1 cellular context compared by ENCODE assay signal in the genomic region with DNA sequence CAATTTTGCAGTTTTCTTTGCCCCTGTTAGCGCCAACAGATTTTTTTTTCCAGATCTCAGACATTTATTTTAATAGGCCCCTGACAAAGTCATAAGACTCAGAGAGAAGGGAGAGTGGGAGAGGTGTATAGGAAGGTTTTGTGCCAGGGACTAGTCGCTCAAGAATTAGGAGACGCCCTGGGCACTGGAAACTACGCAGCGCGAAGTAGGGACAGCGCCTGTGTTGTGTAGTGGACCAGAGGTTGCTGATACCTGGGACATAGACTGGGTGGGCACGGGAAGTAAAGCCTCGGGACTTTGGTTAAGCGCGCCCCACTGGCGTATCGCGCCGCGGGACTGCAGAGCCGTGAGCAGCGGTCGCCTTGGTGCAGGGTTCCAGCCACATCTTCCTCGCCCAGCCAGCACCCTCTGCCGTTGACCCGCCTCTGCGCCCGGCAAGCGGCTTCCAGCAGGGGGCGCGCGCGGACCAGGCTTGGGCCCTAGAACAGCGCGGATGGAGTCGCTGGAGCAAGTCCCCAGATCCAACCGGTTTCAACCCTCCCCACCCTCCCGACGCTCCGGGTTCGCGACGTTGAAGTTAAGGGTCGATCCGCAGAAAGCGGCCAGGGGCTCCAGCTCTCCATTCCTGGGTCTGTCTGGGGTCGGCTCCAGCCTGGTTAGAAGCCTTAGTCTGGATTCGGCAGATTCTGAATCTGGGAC.
TF ChIP-seq lines count a peak whose summit lies in the region.

No MANE protein-coding gene starts in this region.

TF ChIP-seq in H1, 55 proteins besides CTCF, POLR2A, EP300 and RAD21:
- TF ChIP-seq CTBP2 (IDR thresholded peaks at IDR 0.05; ENCODE audit: borderline replicate concordance, insufficient read depth, insufficient read length, low read length) (no peak), HDAC2 (IDR thresholded peaks at IDR 0.05; ENCODE audit: borderline replicate concordance in 1 of 2, low read depth in 2 of 2, low read length in 2 of 2) (no peak), ASH2L (IDR thresholded peaks at IDR 0.05; ENCODE audit: low read length) (peak; percentile 26), GABPA (IDR thresholded peaks at IDR 0.05; ENCODE audit: borderline replicate concordance, insufficient read depth, low read length) (peak; percentile 73; the same call in 1 of the 2 replicates), SP2 (IDR thresholded peaks at IDR 0.05; ENCODE audit: low read length) (no peak), CBX5 (IDR thresholded peaks at IDR 0.05; ENCODE audit: low read depth, low read length) (no peak), CHD2 (IDR thresholded peaks at IDR 0.05; ENCODE audit: low read length) (0 out of 2 replicates have a peak, but pooled peaks have one; percentile 2), FOSL1 (IDR thresholded peaks at IDR 0.05; ENCODE audit: insufficient read depth, low read depth, low read length) (0 out of 2 replicates have a peak, but pooled peaks have one; percentile 17), RFX5 (IDR thresholded peaks at IDR 0.05; ENCODE audit: borderline replicate concordance, low read depth, low read length) (no peak), KDM5A (IDR thresholded peaks at IDR 0.05; ENCODE audit: low read length) (no peak), TEAD4 (IDR thresholded peaks at IDR 0.05; ENCODE audit: low read depth, low read length) (no peak), SIRT6 (IDR thresholded peaks at IDR 0.05; ENCODE audit: low read length) (no peak), EZH2 (IDR thresholded peaks at IDR 0.05; ENCODE audit: low read depth, low read length, severe bottlenecking) (no peak), SIN3A (conservative IDR thresholded peaks at IDR 0.05 in 1 of 2, IDR thresholded peaks at IDR 0.05 in 1 of 2; ENCODE audit: low read depth in 1 of 2, low read length in 2 of 2) (no peak; a peak in 1 of 4 replicates), CREB1 (IDR thresholded peaks at IDR 0.05) (peak; percentile 53; the same call in 1 of the 2 replicates), RNF2 (IDR thresholded peaks at IDR 0.05; ENCODE audit: borderline replicate concordance, low read depth, low read length, missing control alignments, poor library complexity, severe bottlenecking) (no peak), SIX5 (IDR thresholded peaks at IDR 0.05; ENCODE audit: low read depth, low read length) (no peak), JUN (IDR thresholded peaks at IDR 0.05; ENCODE audit: low read depth, low read length) (0 out of 2 replicates have a peak, but pooled peaks have one; percentile 61), BCL11A (IDR thresholded peaks at IDR 0.05; ENCODE audit: low read depth in 2 of 2, low read length in 2 of 2) (no peak), HDAC6 (IDR thresholded peaks at IDR 0.05; ENCODE audit: low read depth, low read length) (no peak), TBP (IDR thresholded peaks at IDR 0.05; ENCODE audit: low read depth, low read length) (peak; percentile 82), ZNF274 (IDR thresholded peaks at IDR 0.05; ENCODE audit: borderline replicate concordance, extremely low read depth, low read length) (no peak), YY1 (IDR thresholded peaks at IDR 0.05; ENCODE audit: low read depth, low read length) (peak; percentile 30; the same call in 1 of the 2 replicates), ATF3 (IDR thresholded peaks at IDR 0.05; ENCODE audit: insufficient read depth, low read depth, low read length) (no peak), KDM1A (IDR thresholded peaks at IDR 0.05; ENCODE audit: borderline replicate concordance, low read length) (no peak), MAX (IDR thresholded peaks at IDR 0.05) (peak; percentile 78), SP4 (IDR thresholded peaks at IDR 0.05; ENCODE audit: low read length) (no peak)
- TF ChIP-seq, protein P1, sequence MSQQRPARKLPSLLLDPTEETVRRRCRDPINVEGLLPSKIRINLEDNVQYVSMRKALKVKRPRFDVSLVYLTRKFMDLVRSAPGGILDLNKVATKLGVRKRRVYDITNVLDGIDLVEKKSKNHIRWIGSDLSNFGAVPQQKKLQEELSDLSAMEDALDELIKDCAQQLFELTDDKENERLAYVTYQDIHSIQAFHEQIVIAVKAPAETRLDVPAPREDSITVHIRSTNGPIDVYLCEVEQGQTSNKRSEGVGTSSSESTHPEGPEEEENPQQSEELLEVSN (IDR thresholded peaks at IDR 0.05), result peak; percentile 21; the same call in 1 of the 2 replicates
TF ChIP-seq in H1: peak in this region for 10.
